Comparison of ENCODE assay signal across 8 cellular contexts in genomic region chr19:7534531-7534980, GRCh38. TPM values are rescaled to one million over a fixed set of nuclear protein-coding genes. Genes with fewer than 3 reads are reported as not detected.
DNase-seq lines count a peak whose midpoint lies in the region; ATAC-seq, FAIRE-seq and TF ChIP-seq lines count a peak whose summit lies in the region.

No MANE protein-coding gene starts in this region.

- H3K4me3 ChIP-seq in endothelial cell of umbilical vein (replicated peaks in 1 of 3; ENCODE audit: insufficient read depth in 1 of 3, low read depth in 1 of 3, low read length in 3 of 3) (peak overlapping the region; percentile 55 to 97 (median 82)), mesendoderm (ENCODE audit: low read length) (peak overlapping the region; percentile 82)

- dilution Hi-C loops in endothelial cell of umbilical vein (cut with MboI; ENCODE audit: extremely low pct_ligation_motif_present, low sequenced_read_pairs), result no loop called here

- DNase-seq in Right ventricle myocardium inferior (ENCODE audit: missing footprints), result peak; percentile 82
- DNase-seq in cardiac septum (ENCODE audit: low spot score), result no peak
- DNase-seq in M059J (ENCODE audit: low read depth), result peak; percentile 89
- peak; percentile 78 for DNase-seq in activated CD4-positive, alpha-beta T cell treated with anti-CD3 and anti-CD28 coated beads, Interleukin-2, amount 10 ng/mL, durations not matched to agents 24 days and 14 days
- DNase-seq in endothelial cell of umbilical vein (ENCODE audit: low read depth, low spot score), result peak; percentile 90
- DNase-seq in mesendoderm, result peak; percentile 90
- peak; percentile 41 for DNase-seq in stimulated activated naive CD4-positive, alpha-beta T cell treated with Interleukin-2 at 50 U/mL for 16 hours (lab: John Stamatoyannopoulos, UW)

- no peak overlapping the region for H4K8ac ChIP-seq in mesendoderm (ENCODE audit: low read depth, low read length)

- peak; percentile 88 for FAIRE-seq in endothelial cell of umbilical vein (lab: Jason Lieb, UNC)

- H3K27ac ChIP-seq in endothelial cell of umbilical vein (ENCODE audit: insufficient read depth, low read depth, low read length) (peak overlapping the region; percentile 50), mesendoderm (ENCODE audit: low read depth, low read length) (peak overlapping the region; percentile 69)

- no peaks in the 10 kb centered on the region for H3K27me3 ChIP-seq in endothelial cell of umbilical vein (ENCODE audit: control insufficient read depth in 2 of 2, insufficient read depth in 2 of 2, low read length in 2 of 2)
- no peaks in the 10 kb centered on the region for H3K27me3 ChIP-seq in mesendoderm (ENCODE audit: insufficient read depth, low read length, poor library complexity)

- H3K36me3 ChIP-seq in endothelial cell of umbilical vein (ENCODE audit: control insufficient read depth in 2 of 2, extremely low read depth in 1 of 2, insufficient read depth in 2 of 2, low read length in 2 of 2) (peaks cover 3% of the 10 kb centered on the region in 2 experiments), mesendoderm (ENCODE audit: control insufficient read depth, insufficient read depth, low read length) (peaks cover 2% of the 10 kb centered on the region)

- no peak overlapping the region for H2AK5ac ChIP-seq in mesendoderm (ENCODE audit: low read length)

- peak overlapping the region; percentile 71 for H3K9ac ChIP-seq in endothelial cell of umbilical vein (replicated peaks; ENCODE audit: extremely low read depth, insufficient read depth, low read length)
- peak overlapping the region; percentile 77 for H3K9ac ChIP-seq in mesendoderm (ENCODE audit: low read length)

- H3K9me3 ChIP-seq in endothelial cell of umbilical vein (replicated peaks; ENCODE audit: control insufficient read depth, insufficient read depth, low read length), result no peaks in the 10 kb centered on the region

- H3K4me3 Mint-ChIP-seq in activated CD4-positive, alpha-beta T cell treated with anti-CD3 and anti-CD28 coated beads, Interleukin-2, amount 10 ng/mL, durations not matched to agents 24 days and 14 days, result peak overlapping the region; percentile 96

- H4K20me1 ChIP-seq in endothelial cell of umbilical vein (replicated peaks; ENCODE audit: control insufficient read depth, extremely low read depth, insufficient read depth, low read length), result no peaks in the 10 kb centered on the region

- WGBS in mesendoderm (ENCODE audit: extremely low coverage, insufficient coverage, low lambda C conversion rate), result no CpG with 5 or more reads among the region's 20 CpGs

- H3K56ac ChIP-seq in mesendoderm (ENCODE audit: low read length), result peak overlapping the region; percentile 90

- H2BK120ac ChIP-seq in mesendoderm (ENCODE audit: low read depth, low read length), result no peak overlapping the region

- H3K9me1 ChIP-seq in endothelial cell of umbilical vein (replicated peaks; ENCODE audit: control insufficient read depth, extremely low read depth, insufficient read depth, low read length), result no peaks in the 10 kb centered on the region

- H2AFZ ChIP-seq in endothelial cell of umbilical vein (ENCODE audit: low read depth, low read length), result peak overlapping the region; percentile 74

- H3K27ac Mint-ChIP-seq in activated CD4-positive, alpha-beta T cell treated with anti-CD3 and anti-CD28 coated beads, Interleukin-2, amount 10 ng/mL, durations not matched to agents 24 days and 14 days, result peak overlapping the region; percentile 80

- TF ChIP-seq POLR2A in endothelial cell of umbilical vein (IDR thresholded peaks at IDR 0.05; ENCODE audit: low read depth, low read length), result peak; percentile 50

- H2BK15ac ChIP-seq in mesendoderm (replicated peaks; ENCODE audit: low read depth), result no peak overlapping the region

- H3K18ac ChIP-seq in mesendoderm (ENCODE audit: low read length), result peak overlapping the region; percentile 71

- CTCF ChIA-PET in endothelial cell of umbilical vein (lab: Charles Lee), result interaction anchor here (1.0 to 2.2 kb wide), 5 partner anchors 11 to 180 kb away, joined by 3 to 6 read pairs (median 4); no protein-coding TSS in a partner anchor

- H3K4me1 ChIP-seq in endothelial cell of umbilical vein (ENCODE audit: control insufficient read depth, extremely low read depth, insufficient read depth, low read length) (peaks cover 8% of the 10 kb centered on the region), mesendoderm (ENCODE audit: control insufficient read depth, low read depth, low read length) (no peaks in the 10 kb centered on the region)

- no peaks in the 10 kb centered on the region for H3K9me3 Mint-ChIP-seq in activated CD4-positive, alpha-beta T cell treated with anti-CD3 and anti-CD28 coated beads, Interleukin-2, amount 10 ng/mL, durations not matched to agents 24 days and 14 days

- TF ChIP-seq CTCF in endothelial cell of umbilical vein (IDR thresholded peaks at IDR 0.05; ENCODE audit: extremely low read depth in 1 of 2, insufficient read depth in 1 of 2, low read depth in 1 of 2, low read length in 2 of 2), result peak; percentile 3 to 16

- H3K23ac ChIP-seq in mesendoderm (ENCODE audit: low read length), result no peak overlapping the region

- intact Hi-C loops in Right ventricle myocardium inferior (cut with DNase I), result loop anchor here (5.0 kb wide), 1 partner anchor 47 kb away; the partner anchor contains the start of gene PEX11G
- intact Hi-C loops in cardiac septum (cut with DNase I), result loop anchor here (1.0 to 2.0 kb wide), 2 partner anchors 12 to 18 kb away; partner anchors contain the start of genes MCOLN1 and ZNF358
- intact Hi-C loops in activated CD4-positive, alpha-beta T cell treated with anti-CD3 and anti-CD28 coated beads, Interleukin-2, amount 10 ng/mL, durations not matched to agents 24 days and 14 days (cut with micrococcal nuclease), result loop anchor here (1.0 to 10.0 kb wide), 3 partner anchors 12 to 140 kb away; partner anchors contain the start of gene MCOLN1
- intact Hi-C loops in endothelial cell of umbilical vein (cut with micrococcal nuclease), result loop anchor here (1.0 to 5.0 kb wide), 4 partner anchors 12 to 180 kb away; partner anchors contain the start of genes MCOLN1 and PEX11G

- H3K4me2 ChIP-seq in endothelial cell of umbilical vein (ENCODE audit: insufficient read depth, low read length), result peak overlapping the region; percentile 93
- peak overlapping the region; percentile 82 for H3K4me2 ChIP-seq in mesendoderm (ENCODE audit: low read length)

- peaks cover 23% of the 10 kb centered on the region for H3K36me3 Mint-ChIP-seq in activated CD4-positive, alpha-beta T cell treated with anti-CD3 and anti-CD28 coated beads, Interleukin-2, amount 10 ng/mL, durations not matched to agents 24 days and 14 days (ENCODE audit: low read depth)

- ATAC-seq in Right ventricle myocardium inferior (peak; percentile 60), GM18520 (IDR thresholded peaks at IDR 0.05; ENCODE audit: unreplicated experiment) (no peak)

- peaks cover 13% of the 10 kb centered on the region for H3K4me1 Mint-ChIP-seq in activated CD4-positive, alpha-beta T cell treated with anti-CD3 and anti-CD28 coated beads, Interleukin-2, amount 10 ng/mL, durations not matched to agents 24 days and 14 days

- POLR2A ChIA-PET in endothelial cell of umbilical vein (lab: Charles Lee), result interaction anchor here (1.5 kb wide), 1 partner anchor 13 kb away, joined by 4 read pairs; the partner anchor contains the start of gene MCOLN1

- no peaks in the 10 kb centered on the region for H3K27me3 Mint-ChIP-seq in activated CD4-positive, alpha-beta T cell treated with anti-CD3 and anti-CD28 coated beads, Interleukin-2, amount 10 ng/mL, durations not matched to agents 24 days and 14 days

- H2BK5ac ChIP-seq in mesendoderm (ENCODE audit: low read length), result no peak overlapping the region

- H3K79me2 ChIP-seq in endothelial cell of umbilical vein (ENCODE audit: control insufficient read depth, insufficient read depth, low read length) (no peaks in the 10 kb centered on the region), mesendoderm (ENCODE audit: control insufficient read depth, insufficient read depth, low read length) (no peaks in the 10 kb centered on the region)

- H3K79me1 ChIP-seq in mesendoderm (ENCODE audit: low read length), result no peaks in the 10 kb centered on the region

- H4K5ac ChIP-seq in mesendoderm (ENCODE audit: low read length), result no peak overlapping the region

- no TSS peak for BruUV-seq in endothelial cell of umbilical vein (replicated peaks; lab: Mats Ljungman, UMichigan)

- peak overlapping the region; percentile 49 for H3K4ac ChIP-seq in mesendoderm (ENCODE audit: low read depth, low read length)

RNA-seq across cellular contexts. Expression of gene PNPLA6, which starts 1.0 kb away (rescaled TPM):
- 50.6 TPM for total RNA-seq in Right ventricle myocardium inferior
- 41.9 TPM for total RNA-seq in cardiac septum
- total RNA-seq in M059J (2014; rRNA removed; shearing (Covaris generic)), result 46.3 and 86.0 TPM in 2 replicates
- 122 and 125 TPM in 2 replicates for total RNA-seq in activated CD4-positive, alpha-beta T cell treated with anti-CD3 and anti-CD28 coated beads, Interleukin-2, amount 10 ng/mL, durations not matched to agents 24 days and 14 days
- 163 and 164 TPM in 2 replicates for total RNA-seq in endothelial cell of umbilical vein
- polyA plus RNA-seq in endothelial cell of umbilical vein, result 106 and 117 TPM in 2 replicates
- 52.1 and 73.6 TPM in 2 replicates for polyA plus RNA-seq in endothelial cell of umbilical vein (2011; cell fraction: cytosol; rRNA removed)
- polyA plus RNA-seq in endothelial cell of umbilical vein (2011; cell fraction: nucleus; rRNA removed), result 201 and 245 TPM in 2 replicates
- polyA plus RNA-seq in endothelial cell of umbilical vein (2012), result 88.8 and 135 TPM in 2 replicates
- 88.0 and 107 TPM in 2 replicates for polyA minus RNA-seq in endothelial cell of umbilical vein
- polyA minus RNA-seq in endothelial cell of umbilical vein (2011; cell fraction: cytosol; rRNA and poly(A)+ RNA removed), result 38.6 TPM
- polyA minus RNA-seq in endothelial cell of umbilical vein (2011; cell fraction: nucleus; rRNA and poly(A)+ RNA removed), result 62.7 and 125 TPM in 2 replicates
- 23.5 TPM for polyA plus RNA-seq in mesendoderm (2013, experiment 1 of 2)
- 22.0 TPM for polyA plus RNA-seq in mesendoderm (2013, experiment 2 of 2)

RNA-seq across cellular contexts. Expression of gene MCOLN1, which starts 12.1 kb away (rescaled TPM):
- total RNA-seq in Right ventricle myocardium inferior (19.5 TPM), cardiac septum (16.0 TPM), endothelial cell of umbilical vein (23.0 and 26.9 TPM in 2 replicates)
- 2.9 and 7.8 TPM in 2 replicates for total RNA-seq in M059J (2014; rRNA removed; shearing (Covaris generic))
- 13.3 and 13.7 TPM in 2 replicates for total RNA-seq in activated CD4-positive, alpha-beta T cell treated with anti-CD3 and anti-CD28 coated beads, Interleukin-2, amount 10 ng/mL, durations not matched to agents 24 days and 14 days
- polyA plus RNA-seq in endothelial cell of umbilical vein, result 60.9 and 84.6 TPM in 2 replicates
- polyA plus RNA-seq in endothelial cell of umbilical vein (2011; cell fraction: cytosol; rRNA removed), result 22.8 and 29.4 TPM in 2 replicates
- polyA plus RNA-seq in endothelial cell of umbilical vein (2011; cell fraction: nucleus; rRNA removed), result 67.0 and 81.1 TPM in 2 replicates
- polyA plus RNA-seq in endothelial cell of umbilical vein (2012), result 24.1 and 24.6 TPM in 2 replicates
- 40.6 and 63.5 TPM in 2 replicates for polyA minus RNA-seq in endothelial cell of umbilical vein
- polyA minus RNA-seq in endothelial cell of umbilical vein (2011; cell fraction: cytosol; rRNA and poly(A)+ RNA removed), result 19.8 TPM
- polyA minus RNA-seq in endothelial cell of umbilical vein (2011; cell fraction: nucleus; rRNA and poly(A)+ RNA removed), result 20.9 and 21.5 TPM in 2 replicates
- 13.6 TPM for polyA plus RNA-seq in mesendoderm (2013, experiment 1 of 2)
- polyA plus RNA-seq in mesendoderm (2013, experiment 2 of 2), result 14.1 TPM

RNA-seq across cellular contexts. Expression of gene ZNF358, which starts 18.7 kb away (rescaled TPM):
- total RNA-seq in Right ventricle myocardium inferior (89.6 TPM), cardiac septum (76.7 TPM), endothelial cell of umbilical vein (51.2 and 52.1 TPM in 2 replicates)
- total RNA-seq in M059J (2014; rRNA removed; shearing (Covaris generic)), result 27.2 and 55.4 TPM in 2 replicates
- total RNA-seq in activated CD4-positive, alpha-beta T cell treated with anti-CD3 and anti-CD28 coated beads, Interleukin-2, amount 10 ng/mL, durations not matched to agents 24 days and 14 days, result 5.1 and 5.7 TPM in 2 replicates
- polyA plus RNA-seq in endothelial cell of umbilical vein, result 83.2 and 90.6 TPM in 2 replicates
- polyA plus RNA-seq in endothelial cell of umbilical vein (2011; cell fraction: cytosol; rRNA removed), result 49.9 and 66.1 TPM in 2 replicates
- polyA plus RNA-seq in endothelial cell of umbilical vein (2011; cell fraction: nucleus; rRNA removed), result 19.7 and 22.3 TPM in 2 replicates
- 41.0 and 45.0 TPM in 2 replicates for polyA plus RNA-seq in endothelial cell of umbilical vein (2012)
- 20.9 and 27.3 TPM in 2 replicates for polyA minus RNA-seq in endothelial cell of umbilical vein
- 18.3 TPM for polyA minus RNA-seq in endothelial cell of umbilical vein (2011; cell fraction: cytosol; rRNA and poly(A)+ RNA removed)
- 7.5 and 12.5 TPM in 2 replicates for polyA minus RNA-seq in endothelial cell of umbilical vein (2011; cell fraction: nucleus; rRNA and poly(A)+ RNA removed)
- 59.7 TPM for polyA plus RNA-seq in mesendoderm (2013, experiment 1 of 2)
- 59.5 TPM for polyA plus RNA-seq in mesendoderm (2013, experiment 2 of 2)

RNA-seq across cellular contexts. Expression of gene PEX11G, which starts 45.7 kb away (rescaled TPM):
- total RNA-seq in Right ventricle myocardium inferior, result 1.2 TPM
- total RNA-seq in cardiac septum, result 1.9 TPM
- 0.20 and 0.74 TPM in 2 replicates for total RNA-seq in M059J (2014; rRNA removed; shearing (Covaris generic))
- 1.1 and 1.2 TPM in 2 replicates for total RNA-seq in activated CD4-positive, alpha-beta T cell treated with anti-CD3 and anti-CD28 coated beads, Interleukin-2, amount 10 ng/mL, durations not matched to agents 24 days and 14 days
- total RNA-seq in endothelial cell of umbilical vein, result 1.3 and 1.6 TPM in 2 replicates
- polyA plus RNA-seq in endothelial cell of umbilical vein, result 1.9 and 2.4 TPM in 2 replicates
- 1.0 and 1.8 TPM in 2 replicates for polyA plus RNA-seq in endothelial cell of umbilical vein (2011; cell fraction: cytosol; rRNA removed)
- polyA plus RNA-seq in endothelial cell of umbilical vein (2011; cell fraction: nucleus; rRNA removed), result 0.40 and 0.59 TPM in 2 replicates
- polyA plus RNA-seq in endothelial cell of umbilical vein (2012), result 0.59 and 1.5 TPM in 2 replicates
- 0.44 and 1.5 TPM in 2 replicates for polyA minus RNA-seq in endothelial cell of umbilical vein
- 1.2 TPM for polyA minus RNA-seq in endothelial cell of umbilical vein (2011; cell fraction: cytosol; rRNA and poly(A)+ RNA removed)
- not detected in 2 replicates for polyA minus RNA-seq in endothelial cell of umbilical vein (2011; cell fraction: nucleus; rRNA and poly(A)+ RNA removed)
- 0.74 TPM for polyA plus RNA-seq in mesendoderm (2013, experiment 1 of 2)
- 0.67 TPM for polyA plus RNA-seq in mesendoderm (2013, experiment 2 of 2)
